8 cellular contexts compared by ENCODE assay signal in the genomic region with DNA sequence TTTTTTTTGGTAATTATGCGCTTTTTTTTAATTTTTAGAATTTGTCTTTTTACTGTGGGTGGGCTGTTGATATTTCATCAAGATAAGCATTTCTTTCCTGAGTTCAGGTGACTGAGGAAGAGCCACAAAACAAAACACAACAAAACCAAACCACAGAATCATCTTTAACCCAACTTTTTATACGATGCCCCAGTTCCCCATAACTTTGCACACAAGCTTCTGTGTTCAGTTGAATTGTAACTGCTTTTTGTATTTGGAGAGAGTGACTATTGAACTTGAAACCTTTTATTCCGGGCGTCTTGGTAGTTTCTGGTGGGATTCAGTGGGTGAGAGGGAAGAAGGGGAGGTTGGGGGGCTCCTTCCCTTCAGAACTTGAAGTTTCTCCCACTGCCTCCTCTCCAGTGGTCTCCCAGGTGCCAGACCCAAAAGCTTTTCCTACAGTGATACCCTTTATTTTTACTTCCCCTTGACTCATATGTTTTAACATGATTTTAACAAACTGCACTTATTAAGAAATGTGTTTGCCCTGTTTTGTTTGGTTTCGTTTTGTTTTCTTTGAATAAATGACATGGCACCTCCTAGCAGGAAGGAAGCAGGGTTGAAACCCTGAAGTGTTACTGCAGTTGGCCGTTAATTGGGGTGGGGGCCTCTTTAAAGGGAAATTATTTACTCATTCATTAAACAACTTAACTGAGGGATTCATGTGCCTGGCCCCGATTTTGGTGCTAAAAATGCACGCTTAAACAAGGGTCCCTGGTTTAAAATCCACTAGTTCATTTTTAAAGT. TPM values are rescaled to one million over a fixed set of nuclear protein-coding genes. Genes with fewer than 3 reads are reported as not detected.
DNase-seq lines count a peak whose midpoint lies in the region; ATAC-seq and TF ChIP-seq lines count a peak whose summit lies in the region.

No MANE protein-coding gene starts in this region.

- DNase-seq in left ventricle myocardium inferior, result no peak
- no peak for DNase-seq in left cardiac atrium
- DNase-seq in activated naive CD8-positive, alpha-beta T cell treated with anti-CD3 and anti-CD28 coated beads, Interleukin-2, amount 10 ng/mL, durations not matched to agents 7 days and 5 days, result no peak
- DNase-seq in mesothelial cell of epicardium (ENCODE audit: low spot score in 2 of 2, unreplicated experiment in 2 of 2), result no peak

- peak overlapping the region; percentile 98 for H3K27ac ChIP-seq in left ventricle myocardium inferior (replicated peaks)
- peak overlapping the region; percentile 45 for H3K27ac ChIP-seq in urinary bladder (ENCODE audit: low read depth)

- ATAC-seq in left cardiac atrium (no peak), GM21723 (IDR thresholded peaks at IDR 0.05; ENCODE audit: unreplicated experiment) (no peak), GM21367 (IDR thresholded peaks at IDR 0.05; ENCODE audit: unreplicated experiment) (no peak), HG03108 (IDR thresholded peaks at IDR 0.05; ENCODE audit: unreplicated experiment) (no peak)
- ATAC-seq in activated naive CD8-positive, alpha-beta T cell treated with anti-CD3 and anti-CD28 coated beads, Interleukin-2, amount 10 ng/mL, durations not matched to agents 7 days and 5 days (ENCODE audit: low read depth), result no peak

- peaks cover 28% of the 10 kb centered on the region for H3K36me3 Mint-ChIP-seq in activated naive CD8-positive, alpha-beta T cell treated with anti-CD3 and anti-CD28 coated beads, Interleukin-2, amount 10 ng/mL, durations not matched to agents 7 days and 5 days
- H3K36me3 Mint-ChIP-seq in mesothelial cell of epicardium, result peaks cover 19% of the 10 kb centered on the region

- H3K4me3 ChIP-seq in left ventricle myocardium inferior (no peak overlapping the region), urinary bladder (ENCODE audit: low read depth, low read length) (no peak overlapping the region)

- TF ChIP-seq CTCF in left ventricle myocardium inferior (IDR thresholded peaks at IDR 0.05; ENCODE audit: borderline replicate concordance) (no peak), mesothelial cell of epicardium (IDR thresholded peaks at IDR 0.05; ENCODE audit: unreplicated experiment) (no peak)

- intact Hi-C loops in left ventricle myocardium inferior (cut with micrococcal nuclease), result no loop called here
- intact Hi-C loops in left cardiac atrium (cut with DNase I), result loop anchor here in 1 of 2 donors (5.0 kb wide), 1 partner anchor 100 kb away; no protein-coding TSS in a partner anchor

- peak overlapping the region; percentile 96 for H3K27ac Mint-ChIP-seq in activated naive CD8-positive, alpha-beta T cell treated with anti-CD3 and anti-CD28 coated beads, Interleukin-2, amount 10 ng/mL, durations not matched to agents 7 days and 5 days
- H3K27ac Mint-ChIP-seq in mesothelial cell of epicardium, result peak overlapping the region; percentile 75

- no peaks in the 10 kb centered on the region for H3K27me3 ChIP-seq in left ventricle myocardium inferior (ENCODE audit: low read depth)

- H3K4me1 ChIP-seq in left ventricle myocardium inferior (peaks cover 74% of the 10 kb centered on the region), urinary bladder (ENCODE audit: insufficient read depth) (no peaks in the 10 kb centered on the region)

- H3K9me3 Mint-ChIP-seq in activated naive CD8-positive, alpha-beta T cell treated with anti-CD3 and anti-CD28 coated beads, Interleukin-2, amount 10 ng/mL, durations not matched to agents 7 days and 5 days, result no peaks in the 10 kb centered on the region
- H3K9me3 Mint-ChIP-seq in mesothelial cell of epicardium, result no peaks in the 10 kb centered on the region

- H3K36me3 ChIP-seq in left ventricle myocardium inferior, result peaks cover 61% of the 10 kb centered on the region
- peaks cover 3% of the 10 kb centered on the region for H3K36me3 ChIP-seq in urinary bladder (ENCODE audit: insufficient read depth)

- POLR2A ChIA-PET in activated naive CD8-positive, alpha-beta T cell treated with anti-CD3 and anti-CD28 coated beads, Interleukin-2, amount 10 ng/mL, durations not matched to agents 7 days and 5 days (lab: Charles Lee), result interaction anchor here (0.5 to 14.7 kb wide), 11 partner anchors 9 to 118 kb away, joined by 3 to 195 read pairs (median 5); a partner anchor contains a TSS

- 64% methylated on average over 8 of the region's 8 CpGs for WGBS in urinary bladder

- peak overlapping the region; percentile 91 for H3K4me3 Mint-ChIP-seq in activated naive CD8-positive, alpha-beta T cell treated with anti-CD3 and anti-CD28 coated beads, Interleukin-2, amount 10 ng/mL, durations not matched to agents 7 days and 5 days
- no peak overlapping the region for H3K4me3 Mint-ChIP-seq in mesothelial cell of epicardium

- peaks cover 71% of the 10 kb centered on the region for H3K4me1 Mint-ChIP-seq in activated naive CD8-positive, alpha-beta T cell treated with anti-CD3 and anti-CD28 coated beads, Interleukin-2, amount 10 ng/mL, durations not matched to agents 7 days and 5 days
- peaks cover 27% of the 10 kb centered on the region for H3K4me1 Mint-ChIP-seq in mesothelial cell of epicardium

- no peaks in the 10 kb centered on the region for H3K9me3 ChIP-seq in left ventricle myocardium inferior (replicated peaks)

- H3K27me3 Mint-ChIP-seq in activated naive CD8-positive, alpha-beta T cell treated with anti-CD3 and anti-CD28 coated beads, Interleukin-2, amount 10 ng/mL, durations not matched to agents 7 days and 5 days, result no peaks in the 10 kb centered on the region
- H3K27me3 Mint-ChIP-seq in mesothelial cell of epicardium (ENCODE audit: low read depth), result no peaks in the 10 kb centered on the region

RNA-seq across cellular contexts. Expression of a gene that starts 2.7 kb away (rescaled TPM):
- 15.5 TPM for total RNA-seq in left ventricle myocardium inferior
- 10 to 100 TPM; 18.0 to 18.6 TPM for total RNA-seq in left cardiac atrium
- 10 to 100 TPM; 37.8 to 40.8 TPM for total RNA-seq in activated naive CD8-positive, alpha-beta T cell treated with anti-CD3 and anti-CD28 coated beads, Interleukin-2, amount 10 ng/mL, durations not matched to agents 7 days and 5 days
- total RNA-seq in mesothelial cell of epicardium, result 40.5 to 41.9 TPM (median 40.6 TPM) in 3 replicates
- 7.2 TPM for total RNA-seq in urinary bladder
- 18.0 TPM for polyA plus RNA-seq in urinary bladder

RNA-seq across cellular contexts. Expression of a gene that starts 43.1 kb away (rescaled TPM):
- total RNA-seq in left ventricle myocardium inferior (103 TPM), left cardiac atrium (100 to 1,000 TPM; 116 to 147 TPM), mesothelial cell of epicardium (246 to 262 TPM (median 249 TPM) in 3 replicates), urinary bladder (79.3 TPM)
- 100 to 1,000 TPM; 301 to 333 TPM for total RNA-seq in activated naive CD8-positive, alpha-beta T cell treated with anti-CD3 and anti-CD28 coated beads, Interleukin-2, amount 10 ng/mL, durations not matched to agents 7 days and 5 days
- polyA plus RNA-seq in urinary bladder, result 123 TPM

RNA-seq across cellular contexts. Expression of a gene that starts 46.4 kb away (rescaled TPM):
- total RNA-seq in left ventricle myocardium inferior, result 14.9 TPM
- total RNA-seq in left cardiac atrium, result 10 to 100 TPM; 29.3 to 31.5 TPM
- 100 to 1,000 TPM; 172 to 179 TPM for total RNA-seq in activated naive CD8-positive, alpha-beta T cell treated with anti-CD3 and anti-CD28 coated beads, Interleukin-2, amount 10 ng/mL, durations not matched to agents 7 days and 5 days
- 24.9 to 26.5 TPM (median 25.2 TPM) in 3 replicates for total RNA-seq in mesothelial cell of epicardium
- total RNA-seq in urinary bladder, result 9.2 TPM
- polyA plus RNA-seq in urinary bladder, result 58.9 TPM

RNA-seq across cellular contexts. Expression of a gene that starts 56.7 kb away (rescaled TPM):
- total RNA-seq in left ventricle myocardium inferior (2.5 TPM), left cardiac atrium (1 to 10 TPM; 3.5 to 4.1 TPM), mesothelial cell of epicardium (4.8 to 5.6 TPM (median 5.5 TPM) in 3 replicates), urinary bladder (1.9 TPM)
- 10 to 100 TPM; 11.5 to 13.0 TPM for total RNA-seq in activated naive CD8-positive, alpha-beta T cell treated with anti-CD3 and anti-CD28 coated beads, Interleukin-2, amount 10 ng/mL, durations not matched to agents 7 days and 5 days
- 10.0 TPM for polyA plus RNA-seq in urinary bladder
